In genomic region chr7:149334219-149334618, GRCh38 we compare ENCODE assay signal across 18 cellular contexts.
DNase-seq lines count a peak whose midpoint lies in the region; ATAC-seq and TF ChIP-seq lines count a peak whose summit lies in the region.
"Had no signal": no experiment of that assay in that cellular context is flagged by ENCODE, and none has a peak within 500 bp of the region (broad histone marks: within the 10 kb centered on the region; RNA-seq: fewer than 3 reads in every experiment).

No MANE protein-coding gene starts in this region.

- H3K36me3 Mint-ChIP-seq in HFFc6 (ENCODE audit: low read depth), result no peaks in the 10 kb centered on the region
- peaks cover 2% of the 10 kb centered on the region for H3K36me3 Mint-ChIP-seq in endodermal cell (ENCODE audit: low read depth)
- H3K36me3 Mint-ChIP-seq: CD4-positive, CD25-positive, alpha-beta regulatory T cell had no signal

- H3K4me3 ChIP-seq in GM12865 (ENCODE audit: low read depth, low read length) (no peak overlapping the region), OCI-LY1 (ENCODE audit: low read depth, low read length, poor library complexity, severe bottlenecking) (no peak overlapping the region), endodermal cell (ENCODE audit: low read length) (no peak overlapping the region), foreskin fibroblast (ENCODE audit: low read depth in 1 of 2, low read length in 2 of 2) (no peak overlapping the region), body of pancreas (no peak overlapping the region)

- H3K27ac Mint-ChIP-seq in HFFc6, result no peak overlapping the region
- H3K27ac Mint-ChIP-seq in endodermal cell, result no peak overlapping the region
- H3K27ac Mint-ChIP-seq: CD4-positive, CD25-positive, alpha-beta regulatory T cell; T-helper 2 cell treated with Interferon-gamma antibody and Interleukin-4, amounts not matched to agents 5 μg/mL and 100 μg/mL, for 36 hours had no signal

- H3F3A ChIP-seq in OCI-LY1 (ENCODE audit: insufficient read depth, low read length), result no peaks in the 10 kb centered on the region

- no peak overlapping the region for H3K4me2 ChIP-seq in OCI-LY1 (ENCODE audit: low read length)

- ATAC-seq in body of pancreas (no peak), HG03159 (IDR thresholded peaks at IDR 0.05; ENCODE audit: unreplicated experiment) (no peak)

- H3K4me1 Mint-ChIP-seq in HFFc6 (ENCODE audit: low read depth) (peaks cover 16% of the 10 kb centered on the region), endodermal cell (no peaks in the 10 kb centered on the region)
- H3K4me1 Mint-ChIP-seq: CD4-positive, CD25-positive, alpha-beta regulatory T cell had no signal

- H3K27ac ChIP-seq in OCI-LY1 (ENCODE audit: low read depth, low read length, poor library complexity, severe bottlenecking) (no peak overlapping the region), endodermal cell (ENCODE audit: low read depth, low read length) (no peak overlapping the region), body of pancreas (no peak overlapping the region)

- H3K27me3 Mint-ChIP-seq in HFFc6 (ENCODE audit: insufficient read depth) (peaks cover 7% of the 10 kb centered on the region), endodermal cell (ENCODE audit: insufficient read depth) (peaks cover 4% of the 10 kb centered on the region)

- intact Hi-C loops in body of pancreas (cut with DNase I), result no loop called here

- H3K9me3 ChIP-seq in OCI-LY1 (ENCODE audit: low read length) (peaks cover 5% of the 10 kb centered on the region; the same call in 1 of the 2 replicates), endodermal cell (ENCODE audit: control insufficient read depth, low read length) (no peaks in the 10 kb centered on the region), body of pancreas (no peaks in the 10 kb centered on the region)
- H3K9me3 ChIP-seq: Caco-2 had no signal

- no peaks in the 10 kb centered on the region for H4K20me1 ChIP-seq in OCI-LY1 (ENCODE audit: insufficient read depth, low read length)

- H3K9me3 Mint-ChIP-seq in HFFc6 (no peaks in the 10 kb centered on the region), endodermal cell (peaks cover 8% of the 10 kb centered on the region)
- H3K9me3 Mint-ChIP-seq: T-helper 2 cell treated with Interferon-gamma antibody and Interleukin-4, amounts not matched to agents 5 μg/mL and 100 μg/mL, for 36 hours had no signal

- no peak overlapping the region for H2AFZ ChIP-seq in OCI-LY1 (ENCODE audit: low read length)

- WGBS in endodermal cell (ENCODE audit: insufficient coverage in 1 of 2, insufficient read length in 1 of 2), 2 experiments, result 70% methylated on average over 2 of the region's 2 CpGs; no CpG with 5 or more reads in 1 of the 2 experiments
- 65 to 69% methylated on average over 2 of the region's 2 CpGs for WGBS in body of pancreas, 2 donors

- H3K4me3 Mint-ChIP-seq in HFFc6 (no peak overlapping the region), endodermal cell (no peak overlapping the region)
- H3K4me3 Mint-ChIP-seq: CD4-positive, CD25-positive, alpha-beta regulatory T cell; T-helper 2 cell treated with Interferon-gamma antibody and Interleukin-4, amounts not matched to agents 5 μg/mL and 100 μg/mL, for 36 hours had no signal

- no peaks in the 10 kb centered on the region for H3K4me1 ChIP-seq in OCI-LY1 (ENCODE audit: insufficient read depth, low read length, severe bottlenecking)
- no peaks in the 10 kb centered on the region for H3K4me1 ChIP-seq in endodermal cell (ENCODE audit: control insufficient read depth, insufficient read depth, low read length)
- H3K4me1 ChIP-seq in body of pancreas, result peaks cover 6% of the 10 kb centered on the region
- H3K4me1 ChIP-seq: Caco-2 had no signal

- DNase-seq in GM12865 (ENCODE audit: low read depth) (no peak), HFFc6 (no peak), endodermal cell (no peak), foreskin fibroblast (no peak), body of pancreas (no peak)
- DNase-seq: ACHN; Caco-2; CD4-positive, CD25-positive, alpha-beta regulatory T cell; DMS53; Kasumi-1; MM.1S; NCI-H1436 treated with DMSO at 0.1 percent for 48 hours; NCI-H2081; NCI-H524; SHP77 treated with DMSO at 0.1 percent for 48 hours had no signal

- peak; percentile 9 for TF ChIP-seq CTCF in GM12865 (IDR thresholded peaks at IDR 0.05; ENCODE audit: insufficient read depth, low read depth, low read length, missing control alignments)
- TF ChIP-seq CTCF in HFFc6 (IDR thresholded peaks at IDR 0.05), result peak; percentile 30; the same call in 1 of the 2 replicates
- TF ChIP-seq CTCF in OCI-LY1 (IDR thresholded peaks at IDR 0.05; ENCODE audit: low read length), result peak; percentile 17; the same call in 1 of the 2 replicates
- peak; percentile 35 for TF ChIP-seq CTCF in endodermal cell (conservative IDR thresholded peaks at IDR 0.05)
- TF ChIP-seq CTCF in foreskin fibroblast (IDR thresholded peaks at IDR 0.05; ENCODE audit: low read depth, low read length), result no peak
- no peak for TF ChIP-seq CTCF in body of pancreas (IDR thresholded peaks at IDR 0.05)

- no peaks in the 10 kb centered on the region for H3K36me3 ChIP-seq in OCI-LY1 (ENCODE audit: insufficient read depth, low read length)
- H3K36me3 ChIP-seq in endodermal cell (ENCODE audit: control insufficient read depth, insufficient read depth, low read length), result no peaks in the 10 kb centered on the region
- H3K36me3 ChIP-seq in body of pancreas (replicated peaks in 1 of 2; ENCODE audit: insufficient read depth in 1 of 2, low read depth in 2 of 2), result no peaks in the 10 kb centered on the region

- H3K27me3 ChIP-seq in OCI-LY1 (ENCODE audit: insufficient read depth, low read length), result no peaks in the 10 kb centered on the region
- no peaks in the 10 kb centered on the region for H3K27me3 ChIP-seq in endodermal cell (ENCODE audit: control insufficient read depth, insufficient read depth, low read length, poor library complexity, severe bottlenecking)
- no peaks in the 10 kb centered on the region for H3K27me3 ChIP-seq in body of pancreas

- H3K9me2 ChIP-seq in OCI-LY1 (ENCODE audit: low read depth, low read length), result no peaks in the 10 kb centered on the region

- H3K79me2 ChIP-seq in OCI-LY1 (ENCODE audit: insufficient read depth, low read length), result no peaks in the 10 kb centered on the region

- no peak for TF ChIP-seq POLR2A in body of pancreas (IDR thresholded peaks at IDR 0.05)

- H3K9ac ChIP-seq in OCI-LY1 (ENCODE audit: low read length) (no peak overlapping the region), endodermal cell (ENCODE audit: extremely low read depth, low read length, poor library complexity, severe bottlenecking) (no peak overlapping the region)

Comparison
In these comparisons a context has a peak if more than half of its experiments do, and no peak if none do; other contexts are left out.
1. CTCF ChIP-seq: peak in GM12865 (single experiment), HFFc6 (single experiment), OCI-LY1 (single experiment) and endodermal cell (single experiment); none in foreskin fibroblast (single experiment) and body of pancreas (0 of 7).